16 cellular contexts compared by ENCODE assay signal in the genomic region with DNA sequence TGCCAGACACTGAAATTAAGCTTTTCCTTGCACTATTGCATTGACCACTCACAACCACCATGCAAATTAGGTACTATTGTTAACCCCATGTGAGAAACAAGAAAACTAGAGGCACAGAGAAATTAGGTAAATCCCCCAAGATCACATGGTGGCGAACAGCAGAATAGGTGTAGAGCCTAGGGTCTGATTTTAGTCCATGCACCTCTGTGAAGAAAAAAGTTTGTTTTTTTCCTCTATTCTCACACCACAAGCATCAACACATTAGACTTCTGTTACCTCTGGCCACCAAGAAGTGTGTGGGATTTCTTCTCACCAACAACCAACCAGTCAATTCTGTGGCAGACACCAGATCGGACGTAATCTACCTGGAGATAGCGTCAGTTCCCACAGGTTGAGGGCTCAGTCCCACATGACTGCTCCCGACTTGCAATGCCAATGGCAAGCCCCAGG.
DNase-seq lines count a peak whose midpoint lies in the region; ATAC-seq and TF ChIP-seq lines count a peak whose summit lies in the region.
"Had no signal": no experiment of that assay in that cellular context is flagged by ENCODE, and none has a peak within 500 bp of the region (broad histone marks: within the 10 kb centered on the region; RNA-seq: fewer than 3 reads in every experiment).

No MANE protein-coding gene starts in this region.

- no peak overlapping the region for H3K27ac Mint-ChIP-seq in Caco-2 (ENCODE audit: unreplicated experiment)
- no peak overlapping the region for H3K27ac Mint-ChIP-seq in CD8-positive, alpha-beta memory T cell
- H3K27ac Mint-ChIP-seq: stimulated activated effector memory CD8-positive, alpha-beta T cell treated with anti-CD3 and anti-CD28 coated beads, Interleukin-12 subunit alpha, Interleukin-12 subunit beta, amount 100 ng/mL, for 72 hours had no signal

- no peaks in the 10 kb centered on the region for H3K27me3 ChIP-seq in Caco-2 (replicated peaks; ENCODE audit: control insufficient read depth, insufficient read depth, low read length)
- H3K27me3 ChIP-seq in CD8-positive, alpha-beta memory T cell (ENCODE audit: insufficient read depth, low read length, poor library complexity, severe bottlenecking), result no peaks in the 10 kb centered on the region
- H3K27me3 ChIP-seq: body of pancreas, gastroesophageal sphincter, vagina had no signal

- no peaks in the 10 kb centered on the region for H3K4me1 Mint-ChIP-seq in Caco-2 (ENCODE audit: low read depth, unreplicated experiment)
- H3K4me1 Mint-ChIP-seq in CD8-positive, alpha-beta memory T cell, result no peaks in the 10 kb centered on the region
- H3K4me1 Mint-ChIP-seq: stimulated activated effector memory CD8-positive, alpha-beta T cell treated with anti-CD3 and anti-CD28 coated beads, Interleukin-12 subunit alpha, Interleukin-12 subunit beta, amount 100 ng/mL, for 72 hours had no signal

- no peaks in the 10 kb centered on the region for H3K36me3 Mint-ChIP-seq in Caco-2 (ENCODE audit: insufficient read depth, unreplicated experiment)
- no peaks in the 10 kb centered on the region for H3K36me3 Mint-ChIP-seq in CD8-positive, alpha-beta memory T cell
- H3K36me3 Mint-ChIP-seq: stimulated activated effector memory CD8-positive, alpha-beta T cell treated with anti-CD3 and anti-CD28 coated beads, Interleukin-12 subunit alpha, Interleukin-12 subunit beta, amount 100 ng/mL, for 72 hours had no signal

- BruUV-seq in Caco-2 (replicated peaks; lab: Mats Ljungman, UMichigan), result no TSS peak

- no peak for TF ChIP-seq CTCF in Caco-2 (IDR thresholded peaks at IDR 0.05; ENCODE audit: insufficient read depth in 1 of 2, low read depth in 1 of 2, low read length in 1 of 2, severe bottlenecking in 1 of 2, unreplicated experiment in 1 of 2)

- no peaks in the 10 kb centered on the region for H3K9me3 ChIP-seq in Caco-2
- H3K9me3 ChIP-seq in CD8-positive, alpha-beta memory T cell (ENCODE audit: low read length), result no peaks in the 10 kb centered on the region
- H3K9me3 ChIP-seq: body of pancreas, gastroesophageal sphincter, vagina had no signal

- intact Hi-C loops in Caco-2 (cut with micrococcal nuclease; ENCODE audit: unreplicated experiment), result no loop called here

- POLR2A ChIA-PET in Caco-2 (lab: Charles Lee), result no interaction called here
- POLR2A ChIA-PET in CD8-positive, alpha-beta memory T cell (lab: Charles Lee), result no interaction called here

- H3K4me3 Mint-ChIP-seq in Caco-2 (ENCODE audit: unreplicated experiment), result no peak overlapping the region
- H3K4me3 Mint-ChIP-seq in CD8-positive, alpha-beta memory T cell, result no peak overlapping the region
- H3K4me3 Mint-ChIP-seq: stimulated activated effector memory CD8-positive, alpha-beta T cell treated with anti-CD3 and anti-CD28 coated beads, Interleukin-12 subunit alpha, Interleukin-12 subunit beta, amount 100 ng/mL, for 72 hours had no signal

- CTCF ChIA-PET in Caco-2 (lab: Charles Lee), result no interaction called here
- CTCF ChIA-PET in CD8-positive, alpha-beta memory T cell (lab: Charles Lee), result no interaction called here

- H3K9me3 Mint-ChIP-seq in Caco-2 (ENCODE audit: unreplicated experiment), result peaks cover 9% of the 10 kb centered on the region
- H3K9me3 Mint-ChIP-seq in CD8-positive, alpha-beta memory T cell, result no peaks in the 10 kb centered on the region
- H3K9me3 Mint-ChIP-seq: stimulated activated effector memory CD8-positive, alpha-beta T cell treated with anti-CD3 and anti-CD28 coated beads, Interleukin-12 subunit alpha, Interleukin-12 subunit beta, amount 100 ng/mL, for 72 hours had no signal

- ATAC-seq in GM18498 (IDR thresholded peaks at IDR 0.05; ENCODE audit: unreplicated experiment), result peak; percentile 92
- ATAC-seq in GM19372 (IDR thresholded peaks at IDR 0.05; ENCODE audit: low read depth, unreplicated experiment), result peak; percentile 84
- ATAC-seq in HG02623 (IDR thresholded peaks at IDR 0.05; ENCODE audit: unreplicated experiment), result peak; percentile 89
- peak; percentile 77 for ATAC-seq in HG03354 (IDR thresholded peaks at IDR 0.05; ENCODE audit: poor library complexity, severe bottlenecking, unreplicated experiment)
- ATAC-seq: body of pancreas; gastroesophageal sphincter; stimulated activated effector memory CD8-positive, alpha-beta T cell treated with anti-CD3 and anti-CD28 coated beads, Interleukin-12 subunit alpha, Interleukin-12 subunit beta, amount 100 ng/mL, for 72 hours had no signal

- no peaks in the 10 kb centered on the region for H3K4me1 ChIP-seq in Caco-2
- H3K4me1 ChIP-seq in CD8-positive, alpha-beta memory T cell (ENCODE audit: insufficient read depth, low read length), result no peaks in the 10 kb centered on the region
- H3K4me1 ChIP-seq: gastroesophageal sphincter, vagina had no signal

- no peaks in the 10 kb centered on the region for H3K36me3 ChIP-seq in Caco-2 (ENCODE audit: control insufficient read depth, insufficient read depth, low read length)
- no peaks in the 10 kb centered on the region for H3K36me3 ChIP-seq in CD8-positive, alpha-beta memory T cell (ENCODE audit: insufficient read depth, low read length)
- H3K36me3 ChIP-seq: gastroesophageal sphincter, vagina had no signal

- DNase-seq in retina (no peak), Caco-2 (no peak), HuH-7.5 (ENCODE audit: low spot score) (no peak)
- DNase-seq in CD8-positive, alpha-beta memory T cell, result no peak
- DNase-seq: activated CD4-positive, alpha-beta T cell treated with anti-CD3 and anti-CD28 coated beads, Interleukin-2, amount 50 U/mL, for 1 hour; activated effector memory CD4-positive, alpha-beta T cell treated with Interleukin-2 at 50 U/mL for 16 hours; body of pancreas; effector memory CD4-positive, alpha-beta T cell; kidney glomerular epithelial cell had no signal

- H3K4me3 ChIP-seq in Caco-2 (ENCODE audit: low read depth, low read length), result no peak overlapping the region
- H3K4me3 ChIP-seq in CD8-positive, alpha-beta memory T cell (ENCODE audit: low read length), result no peak overlapping the region
- H3K4me3 ChIP-seq: body of pancreas, gastroesophageal sphincter, vagina had no signal

- no peak overlapping the region for H3K27ac ChIP-seq in CD8-positive, alpha-beta memory T cell (ENCODE audit: low read depth, low read length)
- H3K27ac ChIP-seq: body of pancreas, gastroesophageal sphincter, vagina had no signal

- H3K27me3 Mint-ChIP-seq in Caco-2 (ENCODE audit: insufficient read depth, unreplicated experiment), result peaks cover 28% of the 10 kb centered on the region
- H3K27me3 Mint-ChIP-seq in CD8-positive, alpha-beta memory T cell, result peaks cover 13 to 62% of the 10 kb centered on the region in 2 donors
